Comparison of ENCODE assay signal across 8 cellular contexts in genomic region chr11:86069408-86070086, GRCh38. TPM values are rescaled to one million over a fixed set of nuclear protein-coding genes. Genes with fewer than 3 reads are reported as not detected.
DNase-seq lines count a peak whose midpoint lies in the region; ATAC-seq and TF ChIP-seq lines count a peak whose summit lies in the region.

No MANE protein-coding gene starts in this region.

- H3K4me3 Mint-ChIP-seq in naive thymus-derived CD8-positive, alpha-beta T cell: peak overlapping the region; percentile 52 to 100 (median 98)

- H3K9me3 Mint-ChIP-seq in naive thymus-derived CD8-positive, alpha-beta T cell: no peaks in the 10 kb centered on the region

- ATAC-seq in GM21515 (IDR thresholded peaks at IDR 0.05; ENCODE audit: unreplicated experiment): peak; percentile 32
- ATAC-seq in naive thymus-derived CD8-positive, alpha-beta T cell: no peak

- peak; percentile 96 for DNase-seq in EL
- DNase-seq in UCSD-AML1 (lab: John Stamatoyannopoulos, UW; ENCODE audit: unreplicated experiment): peak; percentile 49
- peak; percentile 90 for DNase-seq in fibroblast of peridontal ligament (ENCODE audit: extremely low read depth)
- DNase-seq in naive thymus-derived CD8-positive, alpha-beta T cell: no peak
- no peak for DNase-seq in T-helper 9 cell
- no peak for DNase-seq in activated gamma-delta T cell (lab: John Stamatoyannopoulos, UW)

- H3K36me3 Mint-ChIP-seq in naive thymus-derived CD8-positive, alpha-beta T cell: no peaks in the 10 kb centered on the region

- peak overlapping the region; percentile 87 to 98 (median 94) for H3K27ac Mint-ChIP-seq in naive thymus-derived CD8-positive, alpha-beta T cell

- no peak for TF ChIP-seq RAD21 in Ishikawa (IDR thresholded peaks at IDR 0.05; ENCODE audit: low read depth)

- peaks cover 19 to 39% (median 32%) of the 10 kb centered on the region in 4 donors for H3K4me1 Mint-ChIP-seq in naive thymus-derived CD8-positive, alpha-beta T cell

- peaks cover 0 to 1% (median 0%) of the 10 kb centered on the region in 5 donors for H3K27me3 Mint-ChIP-seq in naive thymus-derived CD8-positive, alpha-beta T cell

- peak; percentile 65 for TF ChIP-seq EP300 in Ishikawa (IDR thresholded peaks at IDR 0.05; ENCODE audit: borderline replicate concordance)

- POLR2A ChIA-PET in naive thymus-derived CD8-positive, alpha-beta T cell (lab: Charles Lee): interaction anchor here (0.7 to 3.0 kb wide), 12 partner anchors 9 to 968 kb away, joined by 3 to 18 read pairs (median 4); partner anchors contain the start of genes CCDC83, DLG2, HIKESHI and TMEM126B

TF ChIP-seq in Ishikawa, 13 proteins besides CTCF, POLR2A, EP300 and RAD21:
- peak; percentile 81 for TF ChIP-seq TEAD4 (IDR thresholded peaks at IDR 0.05)
- no peak for TF ChIP-seq CREB1 (IDR thresholded peaks at IDR 0.05; ENCODE audit: low read depth)
- 0 out of 2 replicates have a peak, but pooled peaks have one; percentile 37 for TF ChIP-seq YY1 (IDR thresholded peaks at IDR 0.05; ENCODE audit: low read depth)
- peak; percentile 52; the same call in 1 of the 2 replicates for TF ChIP-seq FOXM1 (IDR thresholded peaks at IDR 0.05; ENCODE audit: borderline replicate concordance, low read depth)
- TF ChIP-seq, protein P1, sequence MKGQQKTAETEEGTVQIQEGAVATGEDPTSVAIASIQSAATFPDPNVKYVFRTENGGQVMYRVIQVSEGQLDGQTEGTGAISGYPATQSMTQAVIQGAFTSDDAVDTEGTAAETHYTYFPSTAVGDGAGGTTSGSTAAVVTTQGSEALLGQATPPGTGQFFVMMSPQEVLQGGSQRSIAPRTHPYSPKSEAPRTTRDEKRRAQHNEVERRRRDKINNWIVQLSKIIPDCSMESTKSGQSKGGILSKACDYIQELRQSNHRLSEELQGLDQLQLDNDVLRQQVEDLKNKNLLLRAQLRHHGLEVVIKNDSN (IDR thresholded peaks at IDR 0.05): peak; percentile 25; the same call in 1 of the 2 replicates
- TF ChIP-seq TCF12 (IDR thresholded peaks at IDR 0.05; ENCODE audit: low read depth): peak; percentile 45; the same call in 1 of the 2 replicates
- no peak for TF ChIP-seq CEBPB (IDR thresholded peaks at IDR 0.05)

RNA-seq across cellular contexts. Expression of gene PICALM, which starts 0.7 kb away (rescaled TPM):
- total RNA-seq in naive thymus-derived CD8-positive, alpha-beta T cell: 100 to 1,000 TPM; 104 to 112 TPM
- polyA plus RNA-seq in naive thymus-derived CD8-positive, alpha-beta T cell: 10 to 100 TPM; 10.4 to 12.0 (median 11.8) TPM

Comparison
In these comparisons a context has a peak if more than half of its experiments do, and no peak if none do; other contexts are left out.
1. DNase-seq: peak in EL (single experiment), UCSD-AML1 (single experiment) and fibroblast of peridontal ligament (single experiment); none in naive thymus-derived CD8-positive, alpha-beta T cell (0 of 10), T-helper 9 cell (single experiment) and activated gamma-delta T cell (single experiment).